In the genomic region with DNA sequence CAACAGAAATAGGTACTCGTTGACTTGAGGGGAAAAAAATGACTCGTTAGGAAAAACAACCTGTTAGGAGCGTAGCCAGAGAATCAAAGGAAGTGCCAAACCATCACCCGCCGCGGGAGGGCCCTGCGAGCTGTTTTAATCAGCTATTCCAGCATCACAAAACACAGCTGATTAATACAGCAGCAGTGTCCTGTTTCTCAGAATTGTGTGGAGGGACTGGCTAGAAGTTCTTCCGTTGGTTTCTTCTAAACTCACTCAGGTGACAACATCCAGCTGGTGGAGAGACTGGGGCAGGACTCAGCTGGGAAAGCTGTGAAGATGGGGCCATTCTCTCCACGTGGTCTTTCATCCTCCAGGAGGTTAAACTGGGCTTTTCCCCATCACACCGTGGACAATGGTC, we compare ENCODE assay signal across 14 cellular contexts. TPM values are rescaled to one million over a fixed set of nuclear protein-coding genes. Genes with fewer than 3 reads are reported as not detected.
A peak's percentile ranks its signal among the peaks of the same experiment; 100 is the strongest.
DNase-seq lines count a peak whose midpoint lies in the region; ATAC-seq, FAIRE-seq and TF ChIP-seq lines count a peak whose summit lies in the region.
"Had no signal": no experiment of that assay in that cellular context is flagged by ENCODE, and none has a peak within 500 bp of the region (broad histone marks: within the 10 kb centered on the region; RNA-seq: fewer than 3 reads in every experiment).

No MANE protein-coding gene starts in this region.

- POLR2A ChIA-PET in HepG2 (lab: Yijun Ruan, JAX) (no interaction called here), H1 (lab: Charles Lee; ENCODE audit: partially characterized antibody) (no interaction called here)

- no peak overlapping the region for H3K23ac ChIP-seq in H1 (ENCODE audit: insufficient read length)

- no peak overlapping the region for H3K4me2 ChIP-seq in HepG2 (ENCODE audit: low read depth, low read length)
- no peak overlapping the region for H3K4me2 ChIP-seq in H1 (ENCODE audit: insufficient read depth in 1 of 2, low read depth in 2 of 2, low read length in 2 of 2)

- DNase-seq in HepG2 (ENCODE audit: low spot score) (no peak), right lobe of liver (no peak), M059J (ENCODE audit: low read depth) (peak; percentile 52), H1 (ENCODE audit: low read depth in 1 of 2, low spot score in 2 of 2) (no peak), HTR-8/SVneo (ENCODE audit: insufficient read length, low spot score) (no peak), midbrain (lab: John Stamatoyannopoulos, UW) (no peak)
- no peak for DNase-seq in activated effector memory CD4-positive, alpha-beta T cell treated with anti-CD3 and anti-CD28 coated beads, Interleukin-2, amount 50 U/mL, for 16 hours
- no peak for DNase-seq in effector CD8-positive, alpha-beta T cell (lab: John Stamatoyannopoulos, UW)
- DNase-seq: CD8-positive, alpha-beta memory T cell; naive B cell; NCI-H1436 treated with DMSO at 0.1 percent for 48 hours had no signal

- H3K56ac ChIP-seq in H1 (replicated peaks; ENCODE audit: insufficient read length, low read depth, low read length) = no peak overlapping the region

- no peaks in the 10 kb centered on the region for H3K79me2 ChIP-seq in HepG2 (ENCODE audit: insufficient read depth, low read length)
- H3K79me2 ChIP-seq in H1 (ENCODE audit: control insufficient read depth in 1 of 2, insufficient read depth in 2 of 2, low read length in 2 of 2) = no peaks in the 10 kb centered on the region

- WGBS in HepG2 (ENCODE audit: low lambda C conversion rate) = 29% methylated on average over 10 of the region's 10 CpGs
- whole genome bisulfite sequencing in right lobe of liver (ENCODE audit: insufficient coverage, low coverage, low lambda C conversion rate, missing lambda C conversion rate) = 42% methylated on average over 7 of the region's 10 CpGs
- 82% methylated on average over 10 of the region's 10 CpGs; no CpG with 5 or more reads in 1 of the 2 experiments for WGBS in H1 (ENCODE audit: extremely low coverage in 1 of 2, insufficient coverage in 1 of 2, insufficient read length in 1 of 2, insufficient replicate concordance in 2 of 2, low coverage in 1 of 2, low lambda C conversion rate in 2 of 2, missing lambda C conversion rate in 1 of 2), 2 experiments

- H4K91ac ChIP-seq in H1 (replicated peaks; ENCODE audit: insufficient read length, low read length) = no peak overlapping the region

- no peak for FAIRE-seq in HepG2 (lab: Jason Lieb, UNC)
- FAIRE-seq in H1 (lab: Jason Lieb, UNC) = no peak
- FAIRE-seq in HTR-8/SVneo (lab: Jason Lieb, UNC) = no peak
- FAIRE-seq: endometrium had no signal

- TF ChIP-seq EP300 in HepG2 (IDR thresholded peaks at IDR 0.05; ENCODE audit: low read depth in 2 of 2, low read length in 2 of 2) (no peak), HepG2 (CRISPR knock-in tag; IDR thresholded peaks at IDR 0.05; ENCODE audit: borderline replicate concordance) (no peak), H1 (IDR thresholded peaks at IDR 0.05; ENCODE audit: borderline replicate concordance in 1 of 2, low read depth in 2 of 2, low read length in 2 of 2) (no peak)

- intact Hi-C loops in HepG2 (cut with micrococcal nuclease; ENCODE audit: unreplicated experiment) (no loop called here), right lobe of liver (cut with DNase I) (no loop called here)

- TF ChIP-seq POLR2A in HepG2 (IDR thresholded peaks at IDR 0.05; ENCODE audit: insufficient read depth in 1 of 2, low read depth in 2 of 2, low read length in 2 of 2) (no peak), right lobe of liver (IDR thresholded peaks at IDR 0.05) (no peak), H1 (IDR thresholded peaks at IDR 0.05; ENCODE audit: control extremely low read depth in 1 of 2, low read depth in 2 of 2, low read length in 2 of 2) (no peak)

- no peak overlapping the region for H2BK120ac ChIP-seq in H1 (replicated peaks; ENCODE audit: low read depth, low read length)

- CTCF ChIA-PET in HepG2 (lab: Yijun Ruan, JAX; ENCODE audit: low intra/inter-chr PET ratio, low total read pairs) (no interaction called here), H1 (lab: Charles Lee; ENCODE audit: partially characterized antibody) (interaction anchor here (0.6 to 7.4 kb wide), 12 partner anchors 11 to 546 kb away, joined by 3 to 42 read pairs (median 5); no protein-coding TSS in a partner anchor)

- no peak overlapping the region for H2AK5ac ChIP-seq in H1 (ENCODE audit: low read depth, low read length)

- ATAC-seq in HepG2 (peak; percentile 46), right lobe of liver (no peak)

- no peak overlapping the region for H2BK15ac ChIP-seq in H1 (ENCODE audit: low read length)

- no peak overlapping the region for H2BK5ac ChIP-seq in H1 (ENCODE audit: low read depth, low read length)

- TF ChIP-seq CTCF in HepG2 (CRISPR knock-in tag; IDR thresholded peaks at IDR 0.05) (no peak), right lobe of liver (IDR thresholded peaks at IDR 0.05) (no peak), H1 (IDR thresholded peaks at IDR 0.05; ENCODE audit: control extremely low read depth in 1 of 3, insufficient read depth in 1 of 3, low read depth in 1 of 3, low read length in 3 of 3) (no peak)

- H3K27me3 ChIP-seq in HepG2 (ENCODE audit: control insufficient read depth in 1 of 2, insufficient read depth in 2 of 2, low read length in 2 of 2) (no peaks in the 10 kb centered on the region), right lobe of liver (no peaks in the 10 kb centered on the region), H1 (replicated peaks in 1 of 4; ENCODE audit: control insufficient read depth in 3 of 4, extremely low read depth in 1 of 4, insufficient read depth in 3 of 4, low read length in 3 of 4) (no peaks in the 10 kb centered on the region)

- no peaks in the 10 kb centered on the region for H3K9me3 ChIP-seq in HepG2 (ENCODE audit: low read length)
- H3K9me3 ChIP-seq in right lobe of liver = no peaks in the 10 kb centered on the region
- H3K9me3 ChIP-seq in H1 (ENCODE audit: insufficient read depth in 2 of 2, low read depth in 1 of 2, low read length in 1 of 2) = no peaks in the 10 kb centered on the region

- BruUV-seq in HepG2 (replicated peaks; lab: Mats Ljungman, UMichigan) = no TSS peak

- H3K27ac ChIP-seq in HepG2 (ENCODE audit: extremely low read length, insufficient read depth, low read length) (no peak overlapping the region), right lobe of liver (no peak overlapping the region), H1 (ENCODE audit: low read depth, low read length) (no peak overlapping the region)

- H2BK20ac ChIP-seq in H1 (ENCODE audit: low read length) = 0 out of 2 replicates have a peak overlapping the region, but pooled peaks have one; percentile 61

- no peaks in the 10 kb centered on the region for H3K23me2 ChIP-seq in H1 (ENCODE audit: low read depth, low read length)

- H3K4me1 ChIP-seq in HepG2 (ENCODE audit: insufficient read depth, low read length) (no peaks in the 10 kb centered on the region), right lobe of liver (no peaks in the 10 kb centered on the region), H1 (replicated peaks in 1 of 4; ENCODE audit: control insufficient read depth in 3 of 4, insufficient read depth in 4 of 4, low read length in 3 of 4) (peaks cover 0 to 3% (median 1%) of the 10 kb centered on the region in 4 experiments; a peak in 4 of 7 replicates)

- no peak overlapping the region for H3K14ac ChIP-seq in H1 (ENCODE audit: insufficient read length)

- in situ Hi-C loops in HepG2 (cut with HindIII; ENCODE audit: extremely low pct_ligation_motif_present, low pct_unique_long_range_greater_than_20kb) = loop anchor here (25.0 kb wide), 1 partner anchor 422 kb away; no protein-coding TSS in a partner anchor

- no peak overlapping the region for H3K18ac ChIP-seq in H1 (ENCODE audit: extremely low read depth, low read length)

- H3K36me3 ChIP-seq in HepG2 (replicated peaks in 1 of 2; ENCODE audit: control insufficient read depth in 1 of 2, insufficient read depth in 2 of 2, low read length in 2 of 2) (no peaks in the 10 kb centered on the region), right lobe of liver (no peaks in the 10 kb centered on the region), H1 (ENCODE audit: control insufficient read depth in 2 of 4, insufficient read depth in 4 of 4, low read length in 3 of 4) (no peaks in the 10 kb centered on the region)

- no peaks in the 10 kb centered on the region for H3K79me1 ChIP-seq in H1 (ENCODE audit: low read depth, low read length)

- no peaks in the 10 kb centered on the region for H4K20me1 ChIP-seq in HepG2 (ENCODE audit: insufficient read depth, low read length)
- H4K20me1 ChIP-seq in H1 (replicated peaks in 1 of 2; ENCODE audit: control insufficient read depth in 1 of 2, insufficient read depth in 2 of 2, low read length in 2 of 2) = no peaks in the 10 kb centered on the region

- no peak overlapping the region for H4K5ac ChIP-seq in H1 (ENCODE audit: insufficient read length, low read depth, low read length)

- TF ChIP-seq RAD21 in HepG2 (CRISPR knock-in tag; IDR thresholded peaks at IDR 0.05) = no peak
- TF ChIP-seq RAD21 in H1 (IDR thresholded peaks at IDR 0.05 in 1 of 2, conservative IDR thresholded peaks at IDR 0.05 in 1 of 2; ENCODE audit: low read depth in 2 of 2, low read length in 2 of 2) = peak in 1 of 2 experiments; percentile 14; a peak in 1 of 4 replicates

- no peak overlapping the region for H3K4me3 ChIP-seq in HepG2 (replicated peaks in 1 of 3; ENCODE audit: insufficient read depth in 1 of 3, low read depth in 2 of 3, low read length in 3 of 3)
- H3K4me3 ChIP-seq in right lobe of liver = no peak overlapping the region
- no peak overlapping the region for H3K4me3 ChIP-seq in H1 (ENCODE audit: extremely low read depth in 1 of 4, insufficient read depth in 2 of 4, low read depth in 3 of 4, low read length in 4 of 4)

- no peak overlapping the region for H2BK12ac ChIP-seq in H1 (ENCODE audit: low read depth, low read length)

- H3K4ac ChIP-seq in H1 (replicated peaks; ENCODE audit: insufficient read length, low read depth, low read length) = no peak overlapping the region

- no peak overlapping the region for H2AFZ ChIP-seq in HepG2 (ENCODE audit: low read length)
- H2AFZ ChIP-seq in H1 (ENCODE audit: low read length) = no peak overlapping the region

- H4K8ac ChIP-seq in H1 (ENCODE audit: extremely low read depth, insufficient read depth, low read length) = no peak overlapping the region

- H3K9ac ChIP-seq in HepG2 (ENCODE audit: insufficient read depth, low read depth, low read length) (no peak overlapping the region), H1 (replicated peaks in 1 of 4; ENCODE audit: extremely low read depth in 1 of 4, low read depth in 3 of 4, low read length in 3 of 4) (no peak overlapping the region)

RNA-seq across cellular contexts. Expression of a gene that starts 28.0 kb away (rescaled TPM):
- 2,151 and 3,620 TPM in 2 replicates for total RNA-seq in HepG2 (2016; rRNA removed; fragmentation: Illumina TruSeq; extraction: Trizol)
- 366 and 430 TPM in 2 replicates for total RNA-seq in HepG2 (2016; cell fraction: cytosol; rRNA removed; fragmentation: Illumina TruSeq; extraction: Trizol; ENCODE audit: low read depth)
- total RNA-seq in HepG2 (2016; cell fraction: insoluble cytoplasmic fraction; rRNA removed; fragmentation: Illumina TruSeq; extraction: Trizol) = 2,108 and 3,479 TPM in 2 replicates
- total RNA-seq in HepG2 (2016; cell fraction: membrane; rRNA removed; fragmentation: Illumina TruSeq; extraction: Trizol) = 740 and 955 TPM in 2 replicates
- 1,052 and 1,130 TPM in 2 replicates for total RNA-seq in HepG2 (2016; cell fraction: nucleus; rRNA removed; fragmentation: Illumina TruSeq; extraction: Trizol)
- 861 and 936 TPM in 2 replicates for polyA plus RNA-seq in HepG2 (2011; rRNA removed)
- polyA plus RNA-seq in HepG2 (2011; cell fraction: cytosol; rRNA removed) = 673 and 943 TPM in 2 replicates
- 372 and 521 TPM in 2 replicates for polyA plus RNA-seq in HepG2 (2011; cell fraction: nucleus; rRNA removed)
- 489 and 1,055 TPM in 2 replicates for polyA plus RNA-seq in HepG2 (2012)
- 213 and 256 TPM in 2 replicates for polyA plus RNA-seq in HepG2 (2016; cell fraction: cytosol; fragmentation: Illumina TruSeq; extraction: Trizol; ENCODE audit: low read depth)
- 2,308 and 2,340 TPM in 2 replicates for polyA plus RNA-seq in HepG2 (2016; cell fraction: insoluble cytoplasmic fraction; fragmentation: Illumina TruSeq; extraction: Trizol; ENCODE audit: low read depth)
- polyA plus RNA-seq in HepG2 (2016; cell fraction: membrane; fragmentation: Illumina TruSeq; extraction: Trizol; ENCODE audit: low read depth) = 393 and 523 TPM in 2 replicates
- 951 and 981 TPM in 2 replicates for polyA plus RNA-seq in HepG2 (2016; cell fraction: nucleus; fragmentation: Illumina TruSeq; extraction: Trizol; ENCODE audit: insufficient read depth, low read depth)
- polyA minus RNA-seq in HepG2 (2011; rRNA and poly(A)+ RNA removed; ENCODE audit: low replicate concordance) = 1,530 and 5,645 TPM in 2 replicates
- 512 and 637 TPM in 2 replicates for polyA minus RNA-seq in HepG2 (2011; cell fraction: cytosol; rRNA and poly(A)+ RNA removed)
- polyA minus RNA-seq in HepG2 (2011; cell fraction: nucleus; rRNA and poly(A)+ RNA removed) = 410 and 759 TPM in 2 replicates
- total RNA-seq in right lobe of liver = 100 to 1,000 TPM; 388 to 894 (median 659) TPM
- 2,379 and 2,525 TPM in 2 replicates for total RNA-seq in M059J (2014; rRNA removed; shearing (Covaris generic))
- 2,155 and 2,163 TPM in 2 replicates for total RNA-seq in H1 (2021; fragmentation: NEBNext Ultra II Directional; extraction: Animal tissue kit (Norgen Biotek cat#: 25700))
- 828 and 1,491 TPM in 2 replicates for polyA plus RNA-seq in H1 (2011; rRNA removed)
- polyA plus RNA-seq in H1 (2011; cell fraction: cytosol; rRNA removed) = 1,414 TPM
- polyA plus RNA-seq in H1 (2011; cell fraction: nucleus; rRNA removed) = 2,426 TPM
- 1,853 to 2,631 TPM (median 2,116 TPM) in 4 replicates for polyA plus RNA-seq in H1 (2012, experiment 1 of 2)
- polyA plus RNA-seq in H1 (2012, experiment 2 of 2) = 336 TPM
- 1,352 TPM for polyA plus RNA-seq in H1 (2013, experiment 1 of 2)
- polyA plus RNA-seq in H1 (2013, experiment 2 of 2) = 1,312 TPM
- polyA minus RNA-seq in H1 (2011; rRNA and poly(A)+ RNA removed) = 4,930 and 7,715 TPM in 2 replicates
- polyA minus RNA-seq in H1 (2011; cell fraction: cytosol; rRNA and poly(A)+ RNA removed) = 1,075 TPM
- polyA minus RNA-seq in H1 (2011; cell fraction: nucleus; rRNA and poly(A)+ RNA removed) = 1,855 TPM

RNA-seq across cellular contexts. Expression of a gene that starts 52.3 kb away (rescaled TPM):
- total RNA-seq in HepG2 (2016; rRNA removed; fragmentation: Illumina TruSeq; extraction: Trizol) (not detected in 2 replicates), right lobe of liver (not detected)
- total RNA-seq in HepG2 (2016; cell fraction: cytosol; rRNA removed; fragmentation: Illumina TruSeq; extraction: Trizol; ENCODE audit: low read depth) = not detected in 2 replicates
- not detected in 2 replicates for total RNA-seq in HepG2 (2016; cell fraction: insoluble cytoplasmic fraction; rRNA removed; fragmentation: Illumina TruSeq; extraction: Trizol)
- total RNA-seq in HepG2 (2016; cell fraction: membrane; rRNA removed; fragmentation: Illumina TruSeq; extraction: Trizol) = not detected in 2 replicates
- total RNA-seq in HepG2 (2016; cell fraction: nucleus; rRNA removed; fragmentation: Illumina TruSeq; extraction: Trizol) = not detected in 2 replicates
- polyA plus RNA-seq in HepG2 (2011; rRNA removed) (not detected in 2 replicates), H1 (2011; rRNA removed) (not detected in 2 replicates)
- not detected in 2 replicates for polyA plus RNA-seq in HepG2 (2011; cell fraction: cytosol; rRNA removed)
- polyA plus RNA-seq in HepG2 (2011; cell fraction: nucleus; rRNA removed) = not detected in 2 replicates
- polyA plus RNA-seq in HepG2 (2012) = not detected in 2 replicates
- not detected in 2 replicates for polyA plus RNA-seq in HepG2 (2016; cell fraction: cytosol; fragmentation: Illumina TruSeq; extraction: Trizol; ENCODE audit: low read depth)
- not detected in 2 replicates for polyA plus RNA-seq in HepG2 (2016; cell fraction: insoluble cytoplasmic fraction; fragmentation: Illumina TruSeq; extraction: Trizol; ENCODE audit: low read depth)
- polyA plus RNA-seq in HepG2 (2016; cell fraction: membrane; fragmentation: Illumina TruSeq; extraction: Trizol; ENCODE audit: low read depth) = not detected in 2 replicates
- not detected in 2 replicates for polyA plus RNA-seq in HepG2 (2016; cell fraction: nucleus; fragmentation: Illumina TruSeq; extraction: Trizol; ENCODE audit: insufficient read depth, low read depth)
- polyA minus RNA-seq in HepG2 (2011; rRNA and poly(A)+ RNA removed; ENCODE audit: low replicate concordance) = not detected in 2 replicates
- not detected in 2 replicates for polyA minus RNA-seq in HepG2 (2011; cell fraction: cytosol; rRNA and poly(A)+ RNA removed)
- polyA minus RNA-seq in HepG2 (2011; cell fraction: nucleus; rRNA and poly(A)+ RNA removed) = not detected in 2 replicates
- not detected in 2 replicates for total RNA-seq in M059J (2014; rRNA removed; shearing (Covaris generic))
- total RNA-seq in H1 (2021; fragmentation: NEBNext Ultra II Directional; extraction: Animal tissue kit (Norgen Biotek cat#: 25700)) = not detected in 2 replicates
- not detected for polyA plus RNA-seq in H1 (2011; cell fraction: cytosol; rRNA removed)
- not detected for polyA plus RNA-seq in H1 (2011; cell fraction: nucleus; rRNA removed)
- not detected in 4 replicates for polyA plus RNA-seq in H1 (2012, experiment 1 of 2)
- polyA plus RNA-seq in H1 (2012, experiment 2 of 2) = not detected
- not detected for polyA plus RNA-seq in H1 (2013, experiment 1 of 2)
- polyA plus RNA-seq in H1 (2013, experiment 2 of 2) = not detected
- polyA minus RNA-seq in H1 (2011; rRNA and poly(A)+ RNA removed) = not detected in 2 replicates
- polyA minus RNA-seq in H1 (2011; cell fraction: cytosol; rRNA and poly(A)+ RNA removed) = not detected
- not detected for polyA minus RNA-seq in H1 (2011; cell fraction: nucleus; rRNA and poly(A)+ RNA removed)
- total RNA-seq: CD8-positive, alpha-beta memory T cell; T-helper 2 cell treated with Interferon-gamma antibody and Interleukin-4, amounts not matched to agents 100 ng/mL and 5 ng/mL, for 36 hours had no signal
- polyA plus RNA-seq: adipose tissue; CD8-positive, alpha-beta memory T cell had no signal
